1 cellular context compared by ENCODE assay signal in the genomic region with DNA sequence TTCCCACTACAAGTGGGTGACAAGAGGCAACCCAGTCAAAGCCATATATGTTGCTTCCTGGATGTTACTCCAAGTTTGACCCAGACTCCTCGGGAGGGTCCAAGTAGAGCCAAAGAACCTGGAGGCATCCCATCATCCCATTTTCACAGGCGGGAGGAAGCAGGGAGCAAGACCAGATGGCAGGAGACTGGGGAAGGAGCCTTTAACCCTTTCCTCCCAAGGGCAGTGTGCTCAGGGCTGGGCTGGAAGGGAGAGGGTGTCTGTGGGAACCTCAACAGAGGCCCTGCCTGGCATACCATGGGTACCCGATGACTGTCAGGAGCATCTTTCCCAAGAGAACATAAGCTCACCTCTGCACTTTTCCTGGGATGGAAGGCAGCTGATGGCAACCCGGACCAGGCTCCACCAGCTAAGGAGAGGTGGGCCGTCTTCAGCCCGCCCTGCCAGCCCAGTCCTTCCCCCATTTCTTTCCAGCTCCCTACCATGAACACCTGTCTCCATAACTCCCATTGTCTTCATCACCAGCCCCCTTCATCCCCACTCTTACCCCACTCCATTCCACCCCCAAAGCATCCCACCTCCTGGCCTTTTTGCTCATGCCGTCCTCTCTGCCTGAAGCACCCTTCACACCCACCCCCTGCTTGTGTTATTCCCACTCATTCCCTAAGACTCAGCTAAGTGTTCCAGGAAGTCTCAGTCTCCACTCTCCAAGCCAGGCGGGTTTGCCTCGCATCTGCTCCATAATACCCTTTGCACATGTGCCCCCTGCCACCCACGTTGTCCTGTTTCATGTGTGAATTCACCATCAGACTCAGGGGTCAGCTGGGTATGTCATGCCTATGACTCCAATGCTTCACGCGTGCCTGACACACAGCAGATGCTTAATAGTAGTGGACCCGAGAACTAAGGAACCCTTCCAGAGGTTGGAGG.
TF ChIP-seq lines count a peak whose summit lies in the region.

No MANE protein-coding gene starts in this region.

TF ChIP-seq in HCT116, 20 proteins besides CTCF, POLR2A, EP300 and RAD21:
- TF ChIP-seq SRF (IDR thresholded peaks at IDR 0.05; ENCODE audit: low read depth) (no peak), CEBPB (IDR thresholded peaks at IDR 0.05; ENCODE audit: low read depth) (no peak), JUND (IDR thresholded peaks at IDR 0.05) (no peak), ELF1 (IDR thresholded peaks at IDR 0.05; ENCODE audit: borderline replicate concordance, low read depth) (no peak), YY1 (IDR thresholded peaks at IDR 0.05; ENCODE audit: extremely low read depth, insufficient replicate concordance, low read depth, low read length) (no peak), EZH2 (IDR thresholded peaks at IDR 0.05) (no peak), TCF7L2 (IDR thresholded peaks at IDR 0.05; ENCODE audit: borderline replicate concordance, extremely low read depth, insufficient read depth, insufficient read length) (no peak), ZFX (IDR thresholded peaks at IDR 0.05) (no peak), SIN3A (IDR thresholded peaks at IDR 0.05; ENCODE audit: low read depth) (no peak), CBX3 (IDR thresholded peaks at IDR 0.05; ENCODE audit: low read depth) (no peak), ZNF274 (IDR thresholded peaks at IDR 0.05; ENCODE audit: low read depth, low read length) (no peak), POLR2AphosphoS5 (IDR thresholded peaks at IDR 0.05; ENCODE audit: low read depth, low read length) (no peak), EZH2phosphoT487 (IDR thresholded peaks at IDR 0.05; ENCODE audit: borderline replicate concordance) (no peak), SP1 (IDR thresholded peaks at IDR 0.05; ENCODE audit: low read depth) (no peak), EGR1 (IDR thresholded peaks at IDR 0.05; ENCODE audit: low read depth) (no peak)
- TF ChIP-seq, protein P1, sequence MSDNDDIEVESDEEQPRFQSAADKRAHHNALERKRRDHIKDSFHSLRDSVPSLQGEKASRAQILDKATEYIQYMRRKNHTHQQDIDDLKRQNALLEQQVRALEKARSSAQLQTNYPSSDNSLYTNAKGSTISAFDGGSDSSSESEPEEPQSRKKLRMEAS (IDR thresholded peaks at IDR 0.05), result no peak
- TF ChIP-seq, protein P2, sequence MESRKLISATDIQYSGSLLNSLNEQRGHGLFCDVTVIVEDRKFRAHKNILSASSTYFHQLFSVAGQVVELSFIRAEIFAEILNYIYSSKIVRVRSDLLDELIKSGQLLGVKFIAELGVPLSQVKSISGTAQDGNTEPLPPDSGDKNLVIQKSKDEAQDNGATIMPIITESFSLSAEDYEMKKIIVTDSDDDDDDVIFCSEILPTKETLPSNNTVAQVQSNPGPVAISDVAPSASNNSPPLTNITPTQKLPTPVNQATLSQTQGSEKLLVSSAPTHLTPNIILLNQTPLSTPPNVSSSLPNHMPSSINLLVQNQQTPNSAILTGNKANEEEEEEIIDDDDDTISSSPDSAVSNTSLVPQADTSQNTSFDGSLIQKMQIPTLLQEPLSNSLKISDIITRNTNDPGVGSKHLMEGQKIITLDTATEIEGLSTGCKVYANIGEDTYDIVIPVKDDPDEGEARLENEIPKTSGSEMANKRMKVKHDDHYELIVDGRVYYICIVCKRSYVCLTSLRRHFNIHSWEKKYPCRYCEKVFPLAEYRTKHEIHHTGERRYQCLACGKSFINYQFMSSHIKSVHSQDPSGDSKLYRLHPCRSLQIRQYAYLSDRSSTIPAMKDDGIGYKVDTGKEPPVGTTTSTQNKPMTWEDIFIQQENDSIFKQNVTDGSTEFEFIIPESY (IDR thresholded peaks at IDR 0.05; ENCODE audit: extremely low read depth, insufficient replicate concordance, low read length), result no peak
- TF ChIP-seq, protein P3, sequence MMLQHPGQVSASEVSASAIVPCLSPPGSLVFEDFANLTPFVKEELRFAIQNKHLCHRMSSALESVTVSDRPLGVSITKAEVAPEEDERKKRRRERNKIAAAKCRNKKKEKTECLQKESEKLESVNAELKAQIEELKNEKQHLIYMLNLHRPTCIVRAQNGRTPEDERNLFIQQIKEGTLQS (IDR thresholded peaks at IDR 0.05), result no peak
TF ChIP-seq in HCT116: peak in this region for 0.
